28 cellular contexts compared by ENCODE assay signal in genomic region chr4:186691396-186691795, GRCh38. TPM values are rescaled to one million over a fixed set of nuclear protein-coding genes. Genes with fewer than 3 reads are reported as not detected.
"Had no signal": no experiment of that assay in that cellular context is flagged by ENCODE, and none has a peak within 500 bp of the region (broad histone marks: within the 10 kb centered on the region; RNA-seq: fewer than 3 reads in every experiment).

No MANE protein-coding gene starts in this region.

- H3K4me3 ChIP-seq: ascending aorta, esophagus muscularis mucosa, gastrocnemius medialis, heart left ventricle had no signal

- H3K36me3 Mint-ChIP-seq: activated naive CD4-positive, alpha-beta T cell treated with anti-CD3 and anti-CD28 coated beads, Interleukin-2, amount 10 ng/mL, durations not matched to agents 7 days and 5 days; activated naive CD4-positive, alpha-beta T cell treated with anti-CD3 and anti-CD28 coated beads, Interleukin-2, amount 50 U/mL, for 72 hours; activated naive CD8-positive, alpha-beta T cell treated with anti-CD3 and anti-CD28 coated beads, Interleukin-2, amount 10 ng/mL, durations not matched to agents 7 days and 5 days had no signal

- H3K27ac ChIP-seq: ascending aorta, brain microvascular endothelial cell, foreskin keratinocyte, gastrocnemius medialis had no signal

- H3K27me3 Mint-ChIP-seq: activated CD4-positive, alpha-beta memory T cell treated with anti-CD3 and anti-CD28 coated beads, Interleukin-2, amount 10 ng/mL, durations not matched to agents 7 days and 5 days; activated CD4-positive, alpha-beta T cell treated with anti-CD3 and anti-CD28 coated beads, Interleukin-2, amount 10 ng/mL, durations not matched to agents 7 days and 5 days; activated naive CD4-positive, alpha-beta T cell treated with anti-CD3 and anti-CD28 coated beads, Interleukin-2, amount 10 ng/mL, durations not matched to agents 7 days and 5 days; activated naive CD8-positive, alpha-beta T cell treated with anti-CD3 and anti-CD28 coated beads, Interleukin-2, amount 10 ng/mL, durations not matched to agents 7 days and 5 days; activated T-cell treated with anti-CD3 and anti-CD28 coated beads, Interleukin-2, amount 50 U/mL, for 24 hours; central memory CD8-positive, alpha-beta T cell; effector memory CD8-positive, alpha-beta T cell had no signal

- H3K36me3 ChIP-seq: ascending aorta, esophagus muscularis mucosa, gastrocnemius medialis had no signal

- H3K4me1 Mint-ChIP-seq: activated CD4-positive, alpha-beta memory T cell treated with anti-CD3 and anti-CD28 coated beads, Interleukin-2, amount 10 ng/mL, durations not matched to agents 7 days and 5 days; activated CD4-positive, alpha-beta T cell treated with anti-CD3 and anti-CD28 coated beads, Interleukin-2, amount 10 ng/mL, durations not matched to agents 7 days and 5 days; activated naive CD4-positive, alpha-beta T cell treated with anti-CD3 and anti-CD28 coated beads, Interleukin-2, amount 10 ng/mL, durations not matched to agents 7 days and 5 days; activated naive CD8-positive, alpha-beta T cell treated with anti-CD3 and anti-CD28 coated beads, Interleukin-2, amount 10 ng/mL, durations not matched to agents 7 days and 5 days; central memory CD8-positive, alpha-beta T cell had no signal

- H3K4me3 Mint-ChIP-seq: activated CD4-positive, alpha-beta memory T cell treated with anti-CD3 and anti-CD28 coated beads, Interleukin-2, amount 10 ng/mL, durations not matched to agents 7 days and 5 days; activated CD4-positive, alpha-beta T cell treated with anti-CD3 and anti-CD28 coated beads, Interleukin-2, amount 10 ng/mL, durations not matched to agents 7 days and 5 days; activated naive CD4-positive, alpha-beta T cell treated with anti-CD3 and anti-CD28 coated beads, Interleukin-2, amount 10 ng/mL, durations not matched to agents 7 days and 5 days; activated naive CD8-positive, alpha-beta T cell treated with anti-CD3 and anti-CD28 coated beads, Interleukin-2, amount 10 ng/mL, durations not matched to agents 7 days and 5 days; activated T-cell treated with anti-CD3 and anti-CD28 coated beads, Interleukin-2, amount 50 U/mL, for 24 hours; activated T-cell treated with anti-CD3 and anti-CD28 coated beads, Interleukin-2, amount 50 U/mL, for 72 hours; central memory CD8-positive, alpha-beta T cell; effector memory CD8-positive, alpha-beta T cell had no signal

- H3K4me1 ChIP-seq: gastrocnemius medialis had no signal

- H3K27ac Mint-ChIP-seq: activated CD4-positive, alpha-beta memory T cell treated with anti-CD3 and anti-CD28 coated beads, Interleukin-2, amount 10 ng/mL, durations not matched to agents 7 days and 5 days; activated CD4-positive, alpha-beta T cell treated with anti-CD3 and anti-CD28 coated beads, Interleukin-2, amount 10 ng/mL, durations not matched to agents 7 days and 5 days; activated naive CD4-positive, alpha-beta T cell treated with anti-CD3 and anti-CD28 coated beads, Interleukin-2, amount 10 ng/mL, durations not matched to agents 7 days and 5 days; activated naive CD4-positive, alpha-beta T cell treated with anti-CD3 and anti-CD28 coated beads, Interleukin-2, amount 50 U/mL, for 72 hours; activated naive CD8-positive, alpha-beta T cell treated with anti-CD3 and anti-CD28 coated beads, Interleukin-2, amount 10 ng/mL, durations not matched to agents 7 days and 5 days; activated T-cell treated with anti-CD3 and anti-CD28 coated beads, Interleukin-2, amount 50 U/mL, for 24 hours; activated T-cell treated with anti-CD3 and anti-CD28 coated beads, Interleukin-2, amount 50 U/mL, for 72 hours; effector memory CD8-positive, alpha-beta T cell had no signal

- ATAC-seq: activated naive CD4-positive, alpha-beta T cell treated with anti-CD3 and anti-CD28 coated beads, Interleukin-2, amount 50 U/mL, for 72 hours; activated T-cell treated with anti-CD3 and anti-CD28 coated beads, Interleukin-2, amount 50 U/mL, for 72 hours; effector memory CD8-positive, alpha-beta T cell; foreskin keratinocyte; gastrocnemius medialis; heart left ventricle had no signal

- H3K9me3 Mint-ChIP-seq: activated T-cell treated with anti-CD3 and anti-CD28 coated beads, Interleukin-2, amount 50 U/mL, for 24 hours had no signal

- H3K27me3 ChIP-seq: ascending aorta, brain microvascular endothelial cell, esophagus muscularis mucosa, foreskin keratinocyte, gastrocnemius medialis, heart left ventricle had no signal

- DNase-seq: activated CD4-positive, alpha-beta memory T cell treated with anti-CD3 and anti-CD28 coated beads, Interleukin-2, amount 10 ng/mL, durations not matched to agents 7 days and 5 days; activated CD4-positive, alpha-beta T cell treated with anti-CD3 and anti-CD28 coated beads for 1 hour; activated CD4-positive, alpha-beta T cell treated with anti-CD3 and anti-CD28 coated beads for 4 hours; activated CD4-positive, alpha-beta T cell treated with anti-CD3 and anti-CD28 coated beads, Interleukin-2, amount 10 ng/mL, durations not matched to agents 7 days and 5 days; activated CD4-positive, alpha-beta T cell treated with anti-CD3 and anti-CD28 coated beads, Interleukin-2, amount 50 U/mL, for 4 hours; activated CD8-positive, alpha-beta memory T cell treated with anti-CD3 and anti-CD28 coated beads, Interleukin-2, amount 50 U/mL, for 48 hours; activated gamma-delta T cell; activated naive CD4-positive, alpha-beta T cell; activated naive CD4-positive, alpha-beta T cell treated with anti-CD3 and anti-CD28 coated beads, Interleukin-2, amount 10 ng/mL, durations not matched to agents 7 days and 5 days; activated naive CD8-positive, alpha-beta T cell treated with anti-CD3 and anti-CD28 coated beads, Interleukin-2, amount 10 ng/mL, durations not matched to agents 7 days and 5 days; activated T-cell treated with anti-CD3 and anti-CD28 coated beads for 4 hours; activated T-cell treated with anti-CD3 and anti-CD28 coated beads, Interleukin-2, amount 50 U/mL, for 24 hours; activated T-cell treated with anti-CD3 and anti-CD28 coated beads, Interleukin-2, amount 50 U/mL, for 72 hours; brain microvascular endothelial cell; cortex of kidney; dermis blood vessel endothelial cell; effector CD4-positive, alpha-beta T cell; effector memory CD8-positive, alpha-beta T cell; erythroblast; foreskin keratinocyte; gastrocnemius medialis; glutamatergic neuron; heart left ventricle; T-helper 2 cell had no signal

- H3K9me3 ChIP-seq: ascending aorta, esophagus muscularis mucosa, gastrocnemius medialis, heart left ventricle had no signal

RNA-seq across cellular contexts. Expression of gene FAT1, which starts 32.3 kb away (rescaled TPM):
- total RNA-seq: activated naive CD8-positive, alpha-beta T cell treated with anti-CD3 and anti-CD28 coated beads, Interleukin-2, amount 10 ng/mL, durations not matched to agents 7 days and 5 days had no signal
